Comparison of ENCODE assay signal across 15 cellular contexts in the genomic region with DNA sequence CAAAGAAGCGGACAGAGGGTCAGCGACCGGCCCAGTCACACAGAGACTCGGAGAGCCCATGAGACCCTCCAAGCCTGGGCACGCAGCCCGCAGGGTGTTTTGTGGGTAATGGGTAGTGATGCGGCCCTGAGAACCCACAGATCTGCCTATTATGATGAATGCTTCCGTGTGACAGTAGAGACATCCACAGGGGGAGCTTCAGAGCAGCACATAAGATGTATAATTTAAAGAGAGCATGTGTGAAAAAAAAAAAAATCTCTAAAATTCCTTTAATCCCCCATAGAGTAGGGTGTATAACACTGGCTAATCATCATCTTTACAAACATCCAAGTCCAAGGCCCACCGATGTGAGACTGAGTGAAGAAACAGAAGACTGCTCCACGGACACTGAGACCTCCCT. TPM values are rescaled to one million over a fixed set of nuclear protein-coding genes. Genes with fewer than 3 reads are reported as not detected.
DNase-seq lines count a peak whose midpoint lies in the region; ATAC-seq and TF ChIP-seq lines count a peak whose summit lies in the region.
"Had no signal": no experiment of that assay in that cellular context is flagged by ENCODE, and none has a peak within 500 bp of the region (broad histone marks: within the 10 kb centered on the region; RNA-seq: fewer than 3 reads in every experiment).

No MANE protein-coding gene starts in this region.

- ATAC-seq in SK-N-SH treated with all-trans-retinoic acid at 6 μM for 48 hours: no peak
- no peak for ATAC-seq in HG02623 (IDR thresholded peaks at IDR 0.05; ENCODE audit: unreplicated experiment)
- no peak for ATAC-seq in HG03175 (IDR thresholded peaks at IDR 0.05; ENCODE audit: unreplicated experiment)
- no peak for ATAC-seq in GM21515 (IDR thresholded peaks at IDR 0.05; ENCODE audit: unreplicated experiment)

- H3K79me2 ChIP-seq in SK-N-SH (ENCODE audit: insufficient read depth): no peaks in the 10 kb centered on the region
- peaks cover 38% of the 10 kb centered on the region for H3K79me2 ChIP-seq in hepatocyte

- no peak for TF ChIP-seq EP300 in SK-N-SH (IDR thresholded peaks at IDR 0.05; ENCODE audit: borderline replicate concordance in 1 of 2, low read depth in 1 of 2, low read length in 1 of 2)

- H3K9me3 ChIP-seq in SK-N-SH (no peaks in the 10 kb centered on the region), hepatocyte (ENCODE audit: low read depth) (no peaks in the 10 kb centered on the region), subcutaneous abdominal adipose tissue (ENCODE audit: control insufficient read depth in 5 of 5, low read length in 5 of 5) (no peaks in the 10 kb centered on the region)
- H3K9me3 ChIP-seq: prostate gland, tibial artery had no signal

- H4K20me1 ChIP-seq in SK-N-SH (ENCODE audit: insufficient read depth) (no peaks in the 10 kb centered on the region), hepatocyte (ENCODE audit: insufficient read depth, poor library complexity, severe bottlenecking) (no peaks in the 10 kb centered on the region)

- H3K27ac ChIP-seq in SK-N-SH (ENCODE audit: low read depth in 2 of 2, low read length in 1 of 2): peak overlapping the region in 1 of 2 experiments; percentile 78; a peak in 2 of 4 replicates
- peak overlapping the region; percentile 96 for H3K27ac ChIP-seq in angular gyrus (ENCODE audit: low read depth, low read length)
- H3K27ac ChIP-seq in hepatocyte: peak overlapping the region; percentile 27
- peak overlapping the region; percentile 46 for H3K27ac ChIP-seq in subcutaneous abdominal adipose tissue (ENCODE audit: low read depth, low read length)
- H3K27ac ChIP-seq: 22Rv1, tibial artery had no signal

- 0 out of 2 replicates have a peak, but pooled peaks have one; percentile 8 for TF ChIP-seq CTCF in SK-N-SH (IDR thresholded peaks at IDR 0.05)
- no peak for TF ChIP-seq CTCF in hepatocyte (IDR thresholded peaks at IDR 0.05; ENCODE audit: poor library complexity)

- H3K9me2 ChIP-seq in SK-N-SH (no peaks in the 10 kb centered on the region), hepatocyte (replicated peaks; ENCODE audit: insufficient read depth) (no peaks in the 10 kb centered on the region)

- H3K9ac ChIP-seq in SK-N-SH (no peak overlapping the region), subcutaneous abdominal adipose tissue (ENCODE audit: low read length in 5 of 5) (no peak overlapping the region)

- POLR2A ChIA-PET in SK-N-SH (lab: Yijun Ruan, JAX): interaction anchor here (1.4 kb wide), 1 partner anchor 33 kb away, joined by 5 read pairs; no protein-coding TSS in a partner anchor

- DNase-seq in SK-N-SH (no peak), hepatocyte (ENCODE audit: low spot score) (no peak)
- DNase-seq: activated T-cell treated with anti-CD3 and anti-CD28 coated beads for 4 hours, aorta, GDM1, Kasumi-1, tibial artery had no signal

- H3K4me1 ChIP-seq in SK-N-SH (ENCODE audit: control insufficient read depth in 1 of 2, insufficient read depth in 2 of 2, low read depth in 1 of 2, low read length in 1 of 2) (peaks cover 0 to 41% of the 10 kb centered on the region in 2 experiments; a peak in 1 of 4 replicates), hepatocyte (ENCODE audit: insufficient read depth) (peaks cover 18% of the 10 kb centered on the region), subcutaneous abdominal adipose tissue (ENCODE audit: control insufficient read depth in 5 of 5, insufficient read depth in 5 of 5, low read length in 5 of 5) (peaks cover 4 to 69% (median 48%) of the 10 kb centered on the region in 5 donors)
- H3K4me1 ChIP-seq: prostate gland, tibial artery had no signal

- no peaks in the 10 kb centered on the region for H3F3A ChIP-seq in SK-N-SH (replicated peaks; ENCODE audit: insufficient read depth)

- CTCF ChIA-PET in SK-N-SH (lab: Yijun Ruan, JAX): interaction anchor here (0.8 to 6.2 kb wide), 7 partner anchors 10 to 125 kb away, joined by 3 to 80 read pairs (median 5); no protein-coding TSS in a partner anchor

- H3K4me3 ChIP-seq in SK-N-SH (ENCODE audit: low read depth in 2 of 2, low read length in 1 of 2): no peak overlapping the region
- no peak overlapping the region for H3K4me3 ChIP-seq in hepatocyte
- no peak overlapping the region for H3K4me3 ChIP-seq in subcutaneous abdominal adipose tissue (ENCODE audit: low read depth in 1 of 5, low read length in 5 of 5)
- H3K4me3 ChIP-seq: prostate gland, tibial artery had no signal

- 87% methylated on average over 10 of the region's 10 CpGs for WGBS in SK-N-SH (ENCODE audit: low lambda C conversion rate)
- WGBS in hepatocyte (ENCODE audit: low lambda C conversion rate, missing lambda C conversion rate): 84% methylated on average over 10 of the region's 10 CpGs

- H3K36me3 ChIP-seq in SK-N-SH (replicated peaks in 1 of 2; ENCODE audit: control insufficient read depth in 1 of 2, insufficient read depth in 2 of 2, low read length in 1 of 2) (peaks cover 0 to 8% of the 10 kb centered on the region in 2 experiments), hepatocyte (replicated peaks; ENCODE audit: insufficient read depth, low read depth) (no peaks in the 10 kb centered on the region), subcutaneous abdominal adipose tissue (ENCODE audit: control insufficient read depth in 5 of 5, insufficient read depth in 5 of 5, low read length in 5 of 5) (peaks cover 0 to 46% (median 24%) of the 10 kb centered on the region in 5 donors)
- H3K36me3 ChIP-seq: prostate gland had no signal

- TF ChIP-seq RAD21 in SK-N-SH (IDR thresholded peaks at IDR 0.05; ENCODE audit: low read length): peak; percentile 46

- no peak overlapping the region for H2AFZ ChIP-seq in SK-N-SH (ENCODE audit: low read depth)
- H2AFZ ChIP-seq in hepatocyte: no peak overlapping the region

- no peaks in the 10 kb centered on the region for H3K27me3 ChIP-seq in SK-N-SH (ENCODE audit: insufficient read depth)
- no peaks in the 10 kb centered on the region for H3K27me3 ChIP-seq in hepatocyte
- H3K27me3 ChIP-seq in subcutaneous abdominal adipose tissue (ENCODE audit: control insufficient read depth in 5 of 5, insufficient read depth in 4 of 5, low read length in 5 of 5): no peaks in the 10 kb centered on the region
- H3K27me3 ChIP-seq: tibial artery had no signal

- no peak overlapping the region for H3K4me2 ChIP-seq in SK-N-SH
- H3K4me2 ChIP-seq in hepatocyte: no peak overlapping the region

TF ChIP-seq in SK-N-SH, 30 proteins besides CTCF, POLR2A, EP300 and RAD21:
- TF ChIP-seq NRF1 (IDR thresholded peaks at IDR 0.05; ENCODE audit: low read depth, low read length) (no peak), SMC3 (IDR thresholded peaks at IDR 0.05; ENCODE audit: low read depth, low read length) (0 out of 2 replicates have a peak, but pooled peaks have one; percentile 10)

TF ChIP-seq in SK-N-SH treated with all-trans-retinoic acid at 6 μM for 48 hours, 23 proteins besides CTCF, POLR2A, EP300 and RAD21 (continues in another document):
- no peak for TF ChIP-seq GLIS3 (CRISPR knock-in tag; IDR thresholded peaks at IDR 0.05)
- TF ChIP-seq ZNF70 (CRISPR knock-in tag; IDR thresholded peaks at IDR 0.05): no peak
- TF ChIP-seq ZFP3 (CRISPR knock-in tag; IDR thresholded peaks at IDR 0.05): no peak
- no peak for TF ChIP-seq ZNF8 (CRISPR knock-in tag; IDR thresholded peaks at IDR 0.05)
- TF ChIP-seq OSR1 (CRISPR knock-in tag; IDR thresholded peaks at IDR 0.05): no peak
- no peak for TF ChIP-seq CSDC2 (CRISPR knock-in tag; IDR thresholded peaks at IDR 0.05)
- TF ChIP-seq ARNTL (CRISPR knock-in tag; IDR thresholded peaks at IDR 0.05; ENCODE audit: borderline replicate concordance, low read depth): no peak
- TF ChIP-seq ZC3H10 (CRISPR knock-in tag; IDR thresholded peaks at IDR 0.05): no peak
- TF ChIP-seq, protein P1, sequence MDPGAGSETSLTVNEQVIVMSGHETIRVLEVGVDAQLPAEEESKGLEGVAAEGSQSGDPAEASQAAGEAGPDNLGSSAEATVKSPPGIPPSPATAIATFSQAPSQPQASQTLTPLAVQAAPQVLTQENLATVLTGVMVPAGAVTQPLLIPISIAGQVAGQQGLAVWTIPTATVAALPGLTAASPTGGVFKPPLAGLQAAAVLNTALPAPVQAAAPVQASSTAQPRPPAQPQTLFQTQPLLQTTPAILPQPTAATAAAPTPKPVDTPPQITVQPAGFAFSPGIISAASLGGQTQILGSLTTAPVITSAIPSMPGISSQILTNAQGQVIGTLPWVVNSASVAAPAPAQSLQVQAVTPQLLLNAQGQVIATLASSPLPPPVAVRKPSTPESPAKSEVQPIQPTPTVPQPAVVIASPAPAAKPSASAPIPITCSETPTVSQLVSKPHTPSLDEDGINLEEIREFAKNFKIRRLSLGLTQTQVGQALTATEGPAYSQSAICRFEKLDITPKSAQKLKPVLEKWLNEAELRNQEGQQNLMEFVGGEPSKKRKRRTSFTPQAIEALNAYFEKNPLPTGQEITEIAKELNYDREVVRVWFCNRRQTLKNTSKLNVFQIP (CRISPR knock-in tag; IDR thresholded peaks at IDR 0.05; ENCODE audit: borderline replicate concordance, low read depth): no peak
- TF ChIP-seq, protein P2, sequence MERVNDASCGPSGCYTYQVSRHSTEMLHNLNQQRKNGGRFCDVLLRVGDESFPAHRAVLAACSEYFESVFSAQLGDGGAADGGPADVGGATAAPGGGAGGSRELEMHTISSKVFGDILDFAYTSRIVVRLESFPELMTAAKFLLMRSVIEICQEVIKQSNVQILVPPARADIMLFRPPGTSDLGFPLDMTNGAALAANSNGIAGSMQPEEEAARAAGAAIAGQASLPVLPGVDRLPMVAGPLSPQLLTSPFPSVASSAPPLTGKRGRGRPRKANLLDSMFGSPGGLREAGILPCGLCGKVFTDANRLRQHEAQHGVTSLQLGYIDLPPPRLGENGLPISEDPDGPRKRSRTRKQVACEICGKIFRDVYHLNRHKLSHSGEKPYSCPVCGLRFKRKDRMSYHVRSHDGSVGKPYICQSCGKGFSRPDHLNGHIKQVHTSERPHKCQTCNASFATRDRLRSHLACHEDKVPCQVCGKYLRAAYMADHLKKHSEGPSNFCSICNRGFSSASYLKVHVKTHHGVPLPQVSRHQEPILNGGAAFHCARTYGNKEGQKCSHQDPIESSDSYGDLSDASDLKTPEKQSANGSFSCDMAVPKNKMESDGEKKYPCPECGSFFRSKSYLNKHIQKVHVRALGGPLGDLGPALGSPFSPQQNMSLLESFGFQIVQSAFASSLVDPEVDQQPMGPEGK (CRISPR knock-in tag; IDR thresholded peaks at IDR 0.05; ENCODE audit: borderline replicate concordance): no peak
- TF ChIP-seq TOX (CRISPR knock-in tag; IDR thresholded peaks at IDR 0.05; ENCODE audit: borderline replicate concordance): no peak
- TF ChIP-seq BACH2 (CRISPR knock-in tag; IDR thresholded peaks at IDR 0.05; ENCODE audit: borderline replicate concordance): no peak

RNA-seq across cellular contexts. Expression of a gene that starts 34.6 kb away (rescaled TPM):
- 31.5 and 40.3 TPM in 2 replicates for polyA plus RNA-seq in SK-N-SH (2012; rRNA removed)
- polyA plus RNA-seq in SK-N-SH (2012; cell fraction: cytosol; rRNA removed): 20.0 and 26.8 TPM in 2 replicates
- 38.8 and 49.6 TPM in 2 replicates for polyA plus RNA-seq in SK-N-SH (2012; cell fraction: nucleus; rRNA removed)
- total RNA-seq in hepatocyte: 107 and 109 TPM in 2 replicates
- 113 and 122 TPM in 2 replicates for polyA plus RNA-seq in hepatocyte
